In genomic region chr1:147214842-147215539, GRCh38 we compare ENCODE assay signal across 24 cellular contexts. TPM values are rescaled to one million over a fixed set of nuclear protein-coding genes. Genes with fewer than 3 reads are reported as not detected.
DNase-seq lines count a peak whose midpoint lies in the region; ATAC-seq, FAIRE-seq and TF ChIP-seq lines count a peak whose summit lies in the region.
"Had no signal": no experiment of that assay in that cellular context is flagged by ENCODE, and none has a peak within 500 bp of the region (broad histone marks: within the 10 kb centered on the region; RNA-seq: fewer than 3 reads in every experiment).

No MANE protein-coding gene starts in this region.

- H3K27me3 ChIP-seq in BLaER1 (no peaks in the 10 kb centered on the region), right lobe of liver (no peaks in the 10 kb centered on the region)

- ATAC-seq in right lobe of liver = no peak
- ATAC-seq: activated CD8-positive, alpha-beta memory T cell treated with anti-CD3 and anti-CD28 coated beads, Interleukin-2, amount 10 ng/mL, durations not matched to agents 7 days and 5 days; activated T-helper 17 cell treated with anti-CD3 and anti-CD28 coated beads, Interleukin-2, amount 50 U/mL, for 72 hours; left cardiac atrium; naive thymus-derived CD8-positive, alpha-beta T cell; Right ventricle myocardium inferior; sciatic nerve had no signal

- peak; percentile 57 for DNase-seq in RPMI8226
- DNase-seq in right lobe of liver = no peak
- no peak for DNase-seq in activated CD8-positive, alpha-beta memory T cell treated with anti-CD3 and anti-CD28 coated beads, Interleukin-2, amount 50 U/mL, for 4 hours
- DNase-seq in DMS153 treated with DMSO at 0.1 percent for 48 hours (lab: John Stamatoyannopoulos, UW; ENCODE audit: unreplicated experiment) = no peak
- DNase-seq in COR-L47 (lab: John Stamatoyannopoulos, UW) = no peak
- no peak for DNase-seq in activated CD4-positive, CD25-positive, alpha-beta regulatory T cell (lab: John Stamatoyannopoulos, UW)
- DNase-seq: activated CD4-positive, alpha-beta T cell treated with anti-CD3 and anti-CD28 coated beads, Interleukin-2, amount 10 ng/mL, durations not matched to agents 7 days and 5 days; activated CD8-positive, alpha-beta memory T cell treated with anti-CD3 and anti-CD28 coated beads, Interleukin-2, amount 10 ng/mL, durations not matched to agents 7 days and 5 days; CD4-positive, CD25-positive, alpha-beta regulatory T cell; DMS153; GDM1; glutamatergic neuron; H9; KG1; left cardiac atrium; MV-4-11; naive thymus-derived CD8-positive, alpha-beta T cell; NCI-H1694; stimulated activated CD4-positive, alpha-beta T cell treated with anti-CD3 and anti-CD28 coated beads, Interleukin-15, amount 100 ng/mL, for 24 hours had no signal

- TF ChIP-seq POLR2A in right lobe of liver (IDR thresholded peaks at IDR 0.05) = no peak

- H3K4me1 ChIP-seq in BLaER1 (peaks cover 19% of the 10 kb centered on the region), right lobe of liver (peaks cover 0 to 73% (median 32%) of the 10 kb centered on the region in 4 donors)

- H3K36me3 ChIP-seq in BLaER1 (no peaks in the 10 kb centered on the region), right lobe of liver (peaks cover 0 to 65% (median 14%) of the 10 kb centered on the region in 4 donors)

- intact Hi-C loops in right lobe of liver (cut with DNase I) = no loop called here

- H3K9ac ChIP-seq in BLaER1 = no peak overlapping the region

- H3K9me3 ChIP-seq in BLaER1 = no peaks in the 10 kb centered on the region
- no peaks in the 10 kb centered on the region for H3K9me3 ChIP-seq in right lobe of liver

- H3K27ac ChIP-seq in BLaER1 (no peak overlapping the region), right lobe of liver (peak overlapping the region in 2 of 3 donors; percentile 57 to 66)

- H3K4me3 ChIP-seq in BLaER1 (no peak overlapping the region), right lobe of liver (no peak overlapping the region)

- H3K4me2 ChIP-seq in BLaER1 = peak overlapping the region; percentile 35

- TF ChIP-seq CTCF in right lobe of liver (IDR thresholded peaks at IDR 0.05) = no peak

- H4K20me1 ChIP-seq in BLaER1 = no peaks in the 10 kb centered on the region

- FAIRE-seq in colon (lab: Jason Lieb, UNC) = peak; percentile 24

RNA-seq across cellular contexts. Expression of gene FMO5, which starts 10.1 kb away (rescaled TPM):
- total RNA-seq in right lobe of liver = 100 to 1,000 TPM in 3 of 6 experiments, 10 to 100 TPM in 3; 55.0 to 482 (median 99.6) TPM

RNA-seq across cellular contexts. Expression of gene CHD1L, which starts 27.5 kb away (rescaled TPM):
- total RNA-seq in right lobe of liver = 10 to 100 TPM; 21.7 to 34.3 (median 28.8) TPM

RNA-seq across cellular contexts. Expression of gene PRKAB2, which starts 42.7 kb away (rescaled TPM):
- 10 to 100 TPM; 10.8 to 54.0 (median 25.9) TPM for total RNA-seq in right lobe of liver
